1 cellular context compared by ENCODE assay signal in the genomic region with DNA sequence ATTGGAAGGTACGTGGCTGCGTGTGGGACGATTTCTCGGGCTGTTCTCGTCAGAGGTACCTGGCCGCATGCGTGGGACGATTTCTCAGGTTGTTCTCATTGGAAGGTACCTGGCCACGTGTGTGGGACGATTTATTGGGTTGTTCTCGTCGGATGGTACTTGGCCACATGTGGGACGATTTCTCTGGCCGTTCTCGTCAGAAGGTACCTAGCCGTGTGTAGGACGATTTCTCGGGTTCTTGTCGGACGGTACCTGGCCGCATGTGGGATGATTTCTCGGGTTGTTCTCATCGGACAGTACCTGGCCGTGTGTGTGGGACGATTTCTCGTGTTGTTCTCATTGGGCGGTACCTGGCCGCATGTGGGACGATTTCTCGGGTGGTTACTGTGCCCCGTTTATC.
TF ChIP-seq lines count a peak whose summit lies in the region.

No MANE protein-coding gene starts in this region.

TF ChIP-seq in HepG2, 621 proteins besides CTCF, POLR2A, EP300 and RAD21 (continued from another document):
- TF ChIP-seq, protein P1, sequence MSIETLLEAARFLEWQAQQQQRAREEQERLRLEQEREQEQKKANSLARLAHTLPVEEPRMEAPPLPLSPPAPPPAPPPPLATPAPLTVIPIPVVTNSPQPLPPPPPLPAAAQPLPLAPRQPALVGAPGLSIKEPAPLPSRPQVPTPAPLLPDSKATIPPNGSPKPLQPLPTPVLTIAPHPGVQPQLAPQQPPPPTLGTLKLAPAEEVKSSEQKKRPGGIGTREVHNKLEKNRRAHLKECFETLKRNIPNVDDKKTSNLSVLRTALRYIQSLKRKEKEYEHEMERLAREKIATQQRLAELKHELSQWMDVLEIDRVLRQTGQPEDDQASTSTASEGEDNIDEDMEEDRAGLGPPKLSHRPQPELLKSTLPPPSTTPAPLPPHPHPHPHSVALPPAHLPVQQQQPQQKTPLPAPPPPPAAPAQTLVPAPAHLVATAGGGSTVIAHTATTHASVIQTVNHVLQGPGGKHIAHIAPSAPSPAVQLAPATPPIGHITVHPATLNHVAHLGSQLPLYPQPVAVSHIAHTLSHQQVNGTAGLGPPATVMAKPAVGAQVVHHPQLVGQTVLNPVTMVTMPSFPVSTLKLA (IDR thresholded peaks at IDR 0.05): peak; percentile 58; the same call in 1 of the 2 replicates
- no peak for TF ChIP-seq RARA (CRISPR knock-in tag; IDR thresholded peaks at IDR 0.05)
